15 cellular contexts compared by ENCODE assay signal in genomic region chr1:91924146-91924545, GRCh38. TPM values are rescaled to one million over a fixed set of nuclear protein-coding genes. Genes with fewer than 3 reads are reported as not detected.
DNase-seq lines count a peak whose midpoint lies in the region; ATAC-seq, FAIRE-seq and TF ChIP-seq lines count a peak whose summit lies in the region.
"Had no signal": no experiment of that assay in that cellular context is flagged by ENCODE, and none has a peak within 500 bp of the region (broad histone marks: within the 10 kb centered on the region; RNA-seq: fewer than 3 reads in every experiment).

No MANE protein-coding gene starts in this region.

- H3K4me1 ChIP-seq in K562 (replicated peaks in 1 of 2; ENCODE audit: control insufficient read depth in 2 of 2, insufficient read depth in 2 of 2, low read length in 2 of 2) (no peaks in the 10 kb centered on the region), stomach (peaks cover 0 to 9% (median 2%) of the 10 kb centered on the region in 4 donors)
- H3K4me1 ChIP-seq: SJCRH30 had no signal

- CTCF ChIA-PET in K562 (lab: Yijun Ruan, JAX; ENCODE audit: low intra/inter-chr PET ratio) = no interaction called here

- POLR2A ChIA-PET in K562 (lab: Yijun Ruan, JAX) = no interaction called here

- no peaks in the 10 kb centered on the region for H3K27me3 ChIP-seq in K562 (ENCODE audit: control insufficient read depth in 2 of 2, insufficient read depth in 2 of 2, low read length in 2 of 2)
- no peaks in the 10 kb centered on the region for H3K27me3 ChIP-seq in stomach
- H3K27me3 ChIP-seq: SJCRH30 had no signal

- H3K36me3 ChIP-seq in K562 (ENCODE audit: control insufficient read depth, insufficient read depth, low read length) (no peaks in the 10 kb centered on the region), stomach (no peaks in the 10 kb centered on the region)
- H3K36me3 ChIP-seq: HAP-1, SJCRH30 had no signal

- TF ChIP-seq POLR2A in K562 (conservative IDR thresholded peaks at IDR 0.05) (no peak), stomach (IDR thresholded peaks at IDR 0.05) (no peak)

- intact Hi-C loops in K562 (cut with micrococcal nuclease) = loop anchor here (10.0 kb wide), 2 partner anchors 519 to 759 kb away; partner anchors contain the start of gene HFM1
- intact Hi-C loops in stomach (cut with DNase I; ENCODE audit: low total_unique reads) = no loop called here

- no peaks in the 10 kb centered on the region for H3K79me2 ChIP-seq in K562 (ENCODE audit: control insufficient read depth, insufficient read depth, low read length)

- FAIRE-seq in K562 (lab: Jason Lieb, UNC) = no peak
- FAIRE-seq: endometrium, islet of Langerhans had no signal

- H3K9me3 ChIP-seq in K562 (replicated peaks; ENCODE audit: control insufficient read depth, insufficient read depth, low read depth, low read length) = no peaks in the 10 kb centered on the region
- no peaks in the 10 kb centered on the region for H3K9me3 ChIP-seq in stomach
- H3K9me3 ChIP-seq: HAP-1, SJCRH30 had no signal

- H2AFZ ChIP-seq in K562 (ENCODE audit: low read depth, low read length) = peak overlapping the region; percentile 67

- TF ChIP-seq EP300 in K562 (IDR thresholded peaks at IDR 0.05; ENCODE audit: low read length) (no peak), stomach (IDR thresholded peaks at IDR 0.05) (no peak)

- no TSS peak for BruUV-seq in K562 (replicated peaks; lab: Mats Ljungman, UMichigan)

- in situ Hi-C loops in K562 (cut with MboI) = no loop called here

- H3K9ac ChIP-seq in K562 (ENCODE audit: insufficient read depth in 1 of 2, low read depth in 2 of 2, low read length in 2 of 2) = no peak overlapping the region

- no peak overlapping the region; the same call in 1 of the 2 replicates for H3K4me2 ChIP-seq in K562 (ENCODE audit: insufficient read depth, low read length)

- TF ChIP-seq RAD21 in K562 (CRISPR knock-in tag; conservative IDR thresholded peaks at IDR 0.05 in 1 of 2, IDR thresholded peaks at IDR 0.05 in 1 of 2) = no peak

- H3K27ac ChIP-seq in K562 (ENCODE audit: extremely low read depth, low read depth, low read length) (no peak overlapping the region), stomach (no peak overlapping the region)
- H3K27ac ChIP-seq: C4-2B, SJCRH30 had no signal

- ATAC-seq in K562 (no peak), GM19023 (IDR thresholded peaks at IDR 0.05; ENCODE audit: unreplicated experiment) (no peak), GM21360 (IDR thresholded peaks at IDR 0.05; ENCODE audit: unreplicated experiment) (no peak)

- TF ChIP-seq CTCF in K562 (IDR thresholded peaks at IDR 0.05 in 2 of 3, conservative IDR thresholded peaks at IDR 0.05 in 1 of 3; ENCODE audit: insufficient read depth in 2 of 3, low read depth in 1 of 3, low read length in 3 of 3) = no peak
- TF ChIP-seq CTCF in stomach (IDR thresholded peaks at IDR 0.05) = no peak

- peak; percentile 62 for DNase-seq in AG08396 (ENCODE audit: low spot score)
- peak; percentile 28 for DNase-seq in HT-29 (ENCODE audit: low spot score)
- no peak for DNase-seq in K562 (ENCODE audit: extremely low read depth in 1 of 4, low spot score in 3 of 4)
- DNase-seq in kidney tubule cell (ENCODE audit: low spot score) = peak; percentile 69
- no peak for DNase-seq in NCI-H187 (lab: John Stamatoyannopoulos, UW)
- DNase-seq in stomach = no peak
- DNase-seq: NCI-H510A treated with DMSO at 0.1 percent for 48 hours; SJCRH30; stimulated activated naive CD4-positive, alpha-beta T cell treated with Interleukin-2 at 50 U/mL for 16 hours had no signal

- no peak overlapping the region for H3K4me3 ChIP-seq in K562
- no peak overlapping the region for H3K4me3 ChIP-seq in stomach
- H3K4me3 ChIP-seq: HAP-1, SJCRH30 had no signal

- no peaks in the 10 kb centered on the region for H4K20me1 ChIP-seq in K562 (replicated peaks; ENCODE audit: control insufficient read depth, insufficient read depth, low read length)

- no peaks in the 10 kb centered on the region for H3K9me1 ChIP-seq in K562 (ENCODE audit: control insufficient read depth, insufficient read depth, low read length)

- 12% methylated on average over 2 of the region's 2 CpGs for WGBS in K562 (ENCODE audit: insufficient coverage, low coverage, missing lambda C conversion rate)
- 49 to 54% (median 49%) methylated on average over 2 of the region's 2 CpGs for WGBS in stomach, 5 donors

TF ChIP-seq in K562, 482 proteins besides CTCF, POLR2A, EP300 and RAD21 (continues in another document):
- TF ChIP-seq E4F1 (CRISPR knock-in tag; IDR thresholded peaks at IDR 0.05; ENCODE audit: borderline replicate concordance) = no peak
- TF ChIP-seq KLF10 (CRISPR knock-in tag; IDR thresholded peaks at IDR 0.05) = no peak
- TF ChIP-seq ZNF212 (CRISPR knock-in tag; IDR thresholded peaks at IDR 0.05) = no peak
- TF ChIP-seq SMARCA4 (IDR thresholded peaks at IDR 0.05) = no peak
- no peak for TF ChIP-seq PHB (CRISPR knock-in tag; IDR thresholded peaks at IDR 0.05)
- no peak for TF ChIP-seq SREBF2 (CRISPR knock-in tag; IDR thresholded peaks at IDR 0.05)
- TF ChIP-seq ZBTB43 (CRISPR knock-in tag; IDR thresholded peaks at IDR 0.05) = no peak

RNA-seq across cellular contexts. Expression of gene BRDT, which starts 25.1 kb away (rescaled TPM):
- not detected in 2 replicates for total RNA-seq in HT-29 (2014; rRNA removed; shearing (Covaris generic))
- total RNA-seq in K562 (2011; cell fraction: chromatin; rRNA removed; ENCODE audit: low replicate concordance) = not detected in 2 replicates
- total RNA-seq in K562 (2011; cell fraction: nucleolus; rRNA removed) = not detected in 2 replicates
- total RNA-seq in K562 (2011; cell fraction: nucleoplasm; rRNA removed) = not detected in 2 replicates
- total RNA-seq in K562 (2014; rRNA removed) (not detected in 2 replicates), K562 (2014; rRNA removed; fragmentation: Illumina TruSeq; extraction: Trizol) (not detected in 2 replicates), K562 (2015; rRNA removed; fragmentation: Illumina TruSeq; extraction: Trizol) (not detected in 2 replicates), K562 (2021) (not detected in 2 replicates), stomach (not detected)
- polyA plus RNA-seq in K562 (2011; rRNA removed) (not detected in 2 replicates), K562 (2014; fragmentation: Illumina TruSeq; extraction: Trizol) (not detected in 2 replicates), K562 (2014; fragmentation: Nextera tagmentation; extraction: Ambion mirVana) (under 1 TPM in 1 of 2 experiments, not detected in 1; 0.01 TPM), K562 (2014; rRNA removed) (not detected in 2 replicates), stomach (not detected)
- polyA plus RNA-seq in K562 (2011; cell fraction: cytosol; rRNA removed) = not detected in 2 replicates
- polyA plus RNA-seq in K562 (2011; cell fraction: nucleus; rRNA removed) = not detected in 2 replicates
- not detected in 2 replicates for polyA plus RNA-seq in K562 (2012)
- 0.06 TPM in 1 of 2 replicates, not detected in the other for polyA minus RNA-seq in K562 (2011; rRNA and poly(A)+ RNA removed)
- not detected in 2 replicates for polyA minus RNA-seq in K562 (2011; cell fraction: cytosol; rRNA and poly(A)+ RNA removed)
- not detected in 2 replicates for polyA minus RNA-seq in K562 (2011; cell fraction: nucleus; rRNA and poly(A)+ RNA removed)
- total RNA-seq: SJCRH30 had no signal

RNA-seq across cellular contexts. Expression of gene TGFBR3, which starts 38.2 kb away (rescaled TPM):
- total RNA-seq in HT-29 (2014; rRNA removed; shearing (Covaris generic)) = 4.3 and 7.1 TPM in 2 replicates
- total RNA-seq in K562 (2011; cell fraction: chromatin; rRNA removed; ENCODE audit: low replicate concordance) = 43.1 and 60.3 TPM in 2 replicates
- total RNA-seq in K562 (2011; cell fraction: nucleolus; rRNA removed) = 42.9 and 43.6 TPM in 2 replicates
- 48.7 and 58.8 TPM in 2 replicates for total RNA-seq in K562 (2011; cell fraction: nucleoplasm; rRNA removed)
- total RNA-seq in K562 (2014; rRNA removed) = 13.8 and 14.1 TPM in 2 replicates
- 15.1 and 15.6 TPM in 2 replicates for total RNA-seq in K562 (2014; rRNA removed; fragmentation: Illumina TruSeq; extraction: Trizol)
- 15.3 and 16.4 TPM in 2 replicates for total RNA-seq in K562 (2015; rRNA removed; fragmentation: Illumina TruSeq; extraction: Trizol)
- total RNA-seq in K562 (2021) = 18.6 and 19.9 TPM in 2 replicates
- polyA plus RNA-seq in K562 (2011; rRNA removed) = 14.8 and 16.9 TPM in 2 replicates
- 12.3 and 15.5 TPM in 2 replicates for polyA plus RNA-seq in K562 (2011; cell fraction: cytosol; rRNA removed)
- 13.4 and 16.7 TPM in 2 replicates for polyA plus RNA-seq in K562 (2011; cell fraction: nucleus; rRNA removed)
- 13.6 and 14.0 TPM in 2 replicates for polyA plus RNA-seq in K562 (2012)
- 22.9 and 32.4 TPM in 2 replicates for polyA plus RNA-seq in K562 (2014; fragmentation: Illumina TruSeq; extraction: Trizol)
- polyA plus RNA-seq in K562 (2014; fragmentation: Nextera tagmentation; extraction: Ambion mirVana) = 1 to 10 TPM; 3.6 to 4.3 TPM
- 7.5 and 9.1 TPM in 2 replicates for polyA plus RNA-seq in K562 (2014; rRNA removed)
- 42.2 and 54.3 TPM in 2 replicates for polyA minus RNA-seq in K562 (2011; rRNA and poly(A)+ RNA removed)
- 20.2 and 22.8 TPM in 2 replicates for polyA minus RNA-seq in K562 (2011; cell fraction: cytosol; rRNA and poly(A)+ RNA removed)
- 18.8 and 26.4 TPM in 2 replicates for polyA minus RNA-seq in K562 (2011; cell fraction: nucleus; rRNA and poly(A)+ RNA removed)
- 100 to 1,000 TPM in 2 of 5 donors, 10 to 100 TPM in 3; 57.8 to 689 (median 89.9) TPM for total RNA-seq in stomach
- 10 to 100 TPM in 1 of 3 donors, 1 to 10 TPM in 2; 4.2 to 11.1 (median 9.2) TPM for polyA plus RNA-seq in stomach

Comparison
In these comparisons a context has a peak if more than half of its experiments do, and no peak if none do; other contexts are left out.
1. DNase-seq: peak in AG08396 (single experiment), HT-29 (single experiment) and kidney tubule cell (single experiment); none in K562 (0 of 4), NCI-H187 (0 of 2) and stomach (single experiment).